ENCODE assay signal across 18 cellular contexts in genomic region chr1:232998138-232998537, GRCh38. TPM values are rescaled to one million over a fixed set of nuclear protein-coding genes. Genes with fewer than 3 reads are reported as not detected.
DNase-seq lines count a peak whose midpoint lies in the region; ATAC-seq, FAIRE-seq and TF ChIP-seq lines count a peak whose summit lies in the region.
"Had no signal": no experiment of that assay in that cellular context is flagged by ENCODE, and none has a peak within 500 bp of the region (broad histone marks: within the 10 kb centered on the region; RNA-seq: fewer than 3 reads in every experiment).

No MANE protein-coding gene starts in this region.

- H3K9me3 ChIP-seq in H1 (ENCODE audit: insufficient read depth in 2 of 2, low read depth in 1 of 2, low read length in 1 of 2) (peaks cover 14 to 19% of the 10 kb centered on the region in 2 experiments), trophoblast cell (ENCODE audit: insufficient read depth, low read depth, low read length) (peaks cover 11% of the 10 kb centered on the region), Caco-2 (peaks cover 11% of the 10 kb centered on the region; the same call in 1 of the 2 replicates)

- no peak overlapping the region for H2BK15ac ChIP-seq in H1 (ENCODE audit: low read length)

- H4K12ac ChIP-seq in trophoblast cell (ENCODE audit: low read depth, low read length) = no peak overlapping the region

- no peaks in the 10 kb centered on the region for H3K27me3 Mint-ChIP-seq in effector memory CD8-positive, alpha-beta T cell
- H3K27me3 Mint-ChIP-seq in Caco-2 (ENCODE audit: insufficient read depth, unreplicated experiment) = no peaks in the 10 kb centered on the region

- H2AK5ac ChIP-seq in H1 (ENCODE audit: low read depth, low read length) (no peak overlapping the region), trophoblast cell (ENCODE audit: low read length) (no peak overlapping the region)

- H3K9ac ChIP-seq in H1 (replicated peaks in 1 of 4; ENCODE audit: extremely low read depth in 1 of 4, low read depth in 3 of 4, low read length in 3 of 4) (no peak overlapping the region), trophoblast cell (ENCODE audit: low read length) (peak overlapping the region; percentile 57)
- H3K9ac ChIP-seq: BLaER1 treated with 17β-estradiol and CSF1 and Interleukin-3, amounts not matched to agents 10 nM and 100 nM had no signal

- no peak overlapping the region for H2AFZ ChIP-seq in H1 (ENCODE audit: low read length)
- H2AFZ ChIP-seq in trophoblast cell (ENCODE audit: insufficient read depth, low read length, poor library complexity) = no peak overlapping the region
- H2AFZ ChIP-seq: GM23338 had no signal

- H4K5ac ChIP-seq in H1 (ENCODE audit: insufficient read length, low read depth, low read length) = no peak overlapping the region

- no peaks in the 10 kb centered on the region for H3K4me1 Mint-ChIP-seq in effector memory CD8-positive, alpha-beta T cell (ENCODE audit: low read depth in 2 of 2)
- H3K4me1 Mint-ChIP-seq in Caco-2 (ENCODE audit: low read depth, unreplicated experiment) = peaks cover 14% of the 10 kb centered on the region
- H3K4me1 Mint-ChIP-seq: GM23338 had no signal

- H2BK120ac ChIP-seq in H1 (replicated peaks; ENCODE audit: low read depth, low read length) = no peak overlapping the region
- H2BK120ac ChIP-seq in trophoblast cell (ENCODE audit: insufficient read depth, low read length, poor library complexity) = no peak overlapping the region

- peaks cover 42% of the 10 kb centered on the region for H3K36me3 Mint-ChIP-seq in effector memory CD8-positive, alpha-beta T cell (ENCODE audit: insufficient read depth)
- peaks cover 15% of the 10 kb centered on the region for H3K36me3 Mint-ChIP-seq in Caco-2 (ENCODE audit: insufficient read depth, unreplicated experiment)

- H3K4ac ChIP-seq in H1 (replicated peaks; ENCODE audit: insufficient read length, low read depth, low read length) (no peak overlapping the region), trophoblast cell (ENCODE audit: low read depth, low read length) (no peak overlapping the region)

- no peak for TF ChIP-seq EP300 in H1 (IDR thresholded peaks at IDR 0.05; ENCODE audit: borderline replicate concordance in 1 of 2, low read depth in 2 of 2, low read length in 2 of 2)

- H3K4me2 ChIP-seq in H1 (ENCODE audit: insufficient read depth in 1 of 2, low read depth in 2 of 2, low read length in 2 of 2) = no peak overlapping the region
- H3K4me2 ChIP-seq in trophoblast cell (ENCODE audit: low read length) = no peak overlapping the region
- H3K4me2 ChIP-seq: BLaER1 treated with 17β-estradiol and CSF1 and Interleukin-3, amounts not matched to agents 10 nM and 100 nM; GM23338 had no signal

- H4K91ac ChIP-seq in H1 (replicated peaks; ENCODE audit: insufficient read length, low read length) = no peak overlapping the region
- H4K91ac ChIP-seq in trophoblast cell (ENCODE audit: low read depth, low read length) = no peak overlapping the region

- H4K20me1 ChIP-seq in H1 (replicated peaks in 1 of 2; ENCODE audit: control insufficient read depth in 1 of 2, insufficient read depth in 2 of 2, low read length in 2 of 2) = no peaks in the 10 kb centered on the region
- H4K20me1 ChIP-seq: BLaER1 treated with 17β-estradiol and CSF1 and Interleukin-3, amounts not matched to agents 10 nM and 100 nM had no signal

- WGBS in H1 (ENCODE audit: extremely low coverage in 1 of 2, insufficient coverage in 1 of 2, insufficient read length in 1 of 2, insufficient replicate concordance in 2 of 2, low coverage in 1 of 2, low lambda C conversion rate in 2 of 2, missing lambda C conversion rate in 1 of 2), 2 experiments = 95% methylated on average over 15 of the region's 15 CpGs; no CpG with 5 or more reads in 1 of the 2 experiments
- WGBS in trophoblast cell (ENCODE audit: extremely low coverage, insufficient coverage, insufficient read length) = no CpG with 5 or more reads among the region's 15 CpGs

- H3K4me3 ChIP-seq in H1 (ENCODE audit: extremely low read depth in 1 of 4, insufficient read depth in 2 of 4, low read depth in 3 of 4, low read length in 4 of 4) (no peak overlapping the region), trophoblast cell (ENCODE audit: low read depth, low read length) (no peak overlapping the region), Caco-2 (ENCODE audit: low read depth, low read length) (no peak overlapping the region)
- H3K4me3 ChIP-seq: BLaER1 treated with 17β-estradiol and CSF1 and Interleukin-3, amounts not matched to agents 10 nM and 100 nM; GM12878; GM23338 had no signal

- H3K23ac ChIP-seq in H1 (ENCODE audit: insufficient read length) = no peak overlapping the region
- H3K23ac ChIP-seq in trophoblast cell (ENCODE audit: low read length) = peak overlapping the region; percentile 46

- H3K27ac Mint-ChIP-seq in effector memory CD8-positive, alpha-beta T cell = no peak overlapping the region
- no peak overlapping the region for H3K27ac Mint-ChIP-seq in Caco-2 (ENCODE audit: unreplicated experiment)
- H3K27ac Mint-ChIP-seq: CD8-positive, alpha-beta T cell; GM23338 had no signal

- H3K27ac ChIP-seq in H1 (ENCODE audit: low read depth, low read length) (no peak overlapping the region), trophoblast cell (ENCODE audit: low read depth, low read length) (no peak overlapping the region)
- H3K27ac ChIP-seq: BLaER1 treated with 17β-estradiol and CSF1 and Interleukin-3, amounts not matched to agents 10 nM and 100 nM had no signal

- TF ChIP-seq POLR2A in H1 (IDR thresholded peaks at IDR 0.05; ENCODE audit: control extremely low read depth in 1 of 2, low read depth in 2 of 2, low read length in 2 of 2) = no peak

- no peaks in the 10 kb centered on the region; the same call in 1 of the 2 replicates for H3K79me1 ChIP-seq in H1 (ENCODE audit: low read depth, low read length)
- no peaks in the 10 kb centered on the region for H3K79me1 ChIP-seq in trophoblast cell (ENCODE audit: low read length)

- DNase-seq in activated CD8-positive, alpha-beta memory T cell treated with anti-CD3 and anti-CD28 coated beads, Interleukin-2, amount 50 U/mL, for 48 hours = peak; percentile 13
- no peak for DNase-seq in activated CD8-positive, alpha-beta memory T cell treated with anti-CD3 and anti-CD28 coated beads, Interleukin-2, amount 50 U/mL, for 4 hours
- DNase-seq in H1 (ENCODE audit: low read depth in 1 of 2, low spot score in 2 of 2) (no peak), trophoblast cell (no peak), Caco-2 (no peak), cortex of kidney (lab: John Stamatoyannopoulos, UW) (no peak)
- DNase-seq in effector memory CD8-positive, alpha-beta T cell = no peak
- DNase-seq: 8988T; CD8-positive, alpha-beta T cell; DMS 273 treated with DMSO at 0.1 percent for 48 hours; DMS53; DND-41; EL; H7 had no signal

- TF ChIP-seq RAD21 in H1 (IDR thresholded peaks at IDR 0.05 in 1 of 2, conservative IDR thresholded peaks at IDR 0.05 in 1 of 2; ENCODE audit: low read depth in 2 of 2, low read length in 2 of 2) = peak; percentile 2 to 11; a peak in 1 of 4 replicates

- H2BK5ac ChIP-seq in H1 (ENCODE audit: low read depth, low read length) = no peak overlapping the region
- no peak overlapping the region for H2BK5ac ChIP-seq in trophoblast cell (ENCODE audit: low read depth, low read length, poor library complexity)

- H3K56ac ChIP-seq in H1 (replicated peaks; ENCODE audit: insufficient read length, low read depth, low read length) = no peak overlapping the region

- no peak for FAIRE-seq in H1 (lab: Jason Lieb, UNC)
- FAIRE-seq: GM12878, HTR-8/SVneo had no signal

- H2BK20ac ChIP-seq in H1 (ENCODE audit: low read length) = no peak overlapping the region

- H3K79me2 ChIP-seq in H1 (ENCODE audit: control insufficient read depth in 1 of 2, insufficient read depth in 2 of 2, low read length in 2 of 2) (no peaks in the 10 kb centered on the region), trophoblast cell (ENCODE audit: control insufficient read depth, insufficient read depth, low read length, poor library complexity) (no peaks in the 10 kb centered on the region)

- H3K36me3 ChIP-seq in H1 (ENCODE audit: control insufficient read depth in 2 of 4, insufficient read depth in 4 of 4, low read length in 3 of 4) (peaks cover 7 to 69% (median 34%) of the 10 kb centered on the region in 4 experiments), trophoblast cell (ENCODE audit: control insufficient read depth in 1 of 2, insufficient read depth in 2 of 2, low read length in 2 of 2) (peaks cover 3% of the 10 kb centered on the region in 2 experiments), Caco-2 (ENCODE audit: control insufficient read depth, insufficient read depth, low read length) (no peaks in the 10 kb centered on the region; the same call in 1 of the 2 replicates)

- H4K8ac ChIP-seq in H1 (ENCODE audit: extremely low read depth, insufficient read depth, low read length) (no peak overlapping the region), trophoblast cell (ENCODE audit: low read depth, low read length) (no peak overlapping the region)

- H2BK12ac ChIP-seq in H1 (ENCODE audit: low read depth, low read length) (no peak overlapping the region), trophoblast cell (ENCODE audit: low read length) (no peak overlapping the region)

- POLR2A ChIA-PET in H1 (lab: Charles Lee; ENCODE audit: partially characterized antibody) (no interaction called here), Caco-2 (lab: Charles Lee) (no interaction called here)

- H3K27me3 ChIP-seq in H1 (replicated peaks in 1 of 4; ENCODE audit: control insufficient read depth in 3 of 4, extremely low read depth in 1 of 4, insufficient read depth in 3 of 4, low read length in 3 of 4) (no peaks in the 10 kb centered on the region), trophoblast cell (ENCODE audit: insufficient read depth, low read length) (no peaks in the 10 kb centered on the region), Caco-2 (replicated peaks; ENCODE audit: control insufficient read depth, insufficient read depth, low read length) (no peaks in the 10 kb centered on the region)
- H3K27me3 ChIP-seq: BLaER1 treated with 17β-estradiol and CSF1 and Interleukin-3, amounts not matched to agents 10 nM and 100 nM had no signal

- intact Hi-C loops in Caco-2 (cut with micrococcal nuclease; ENCODE audit: unreplicated experiment) = no loop called here

- BruUV-seq in Caco-2 (replicated peaks; lab: Mats Ljungman, UMichigan) = no TSS peak

- TF ChIP-seq CTCF in H1 (IDR thresholded peaks at IDR 0.05; ENCODE audit: control extremely low read depth in 1 of 3, insufficient read depth in 1 of 3, low read depth in 1 of 3, low read length in 3 of 3) = peak in 2 of 3 experiments; percentile 20 to 26; a peak in 2 of 4 replicates
- TF ChIP-seq CTCF in Caco-2 (IDR thresholded peaks at IDR 0.05; ENCODE audit: insufficient read depth in 1 of 2, low read depth in 1 of 2, low read length in 1 of 2, severe bottlenecking in 1 of 2, unreplicated experiment in 1 of 2) = no peak

- H3K23me2 ChIP-seq in H1 (ENCODE audit: low read depth, low read length) = no peaks in the 10 kb centered on the region

- ATAC-seq in effector memory CD8-positive, alpha-beta T cell (replicated peaks) = no peak
- ATAC-seq: CD8-positive, alpha-beta T cell; GM12878; GM23338 had no signal

- H3K4me1 ChIP-seq in H1 (replicated peaks in 1 of 4; ENCODE audit: control insufficient read depth in 3 of 4, insufficient read depth in 4 of 4, low read length in 3 of 4) (no peaks in the 10 kb centered on the region), trophoblast cell (ENCODE audit: control insufficient read depth in 1 of 2, insufficient read depth in 2 of 2, low read length in 2 of 2) (no peaks in the 10 kb centered on the region), Caco-2 (peaks cover 16% of the 10 kb centered on the region)
- H3K4me1 ChIP-seq: BLaER1 treated with 17β-estradiol and CSF1 and Interleukin-3, amounts not matched to agents 10 nM and 100 nM had no signal

- H3K14ac ChIP-seq in H1 (ENCODE audit: insufficient read length) (no peak overlapping the region), trophoblast cell (ENCODE audit: low read length) (no peak overlapping the region)

- H3K18ac ChIP-seq in H1 (ENCODE audit: extremely low read depth, low read length) (no peak overlapping the region), trophoblast cell (ENCODE audit: low read length) (no peak overlapping the region)

- no peak overlapping the region for H3K4me3 Mint-ChIP-seq in effector memory CD8-positive, alpha-beta T cell
- H3K4me3 Mint-ChIP-seq in Caco-2 (ENCODE audit: unreplicated experiment) = no peak overlapping the region
- H3K4me3 Mint-ChIP-seq: CD8-positive, alpha-beta T cell; GM23338 had no signal

- CTCF ChIA-PET in H1 (lab: Charles Lee; ENCODE audit: partially characterized antibody) = no interaction called here
- CTCF ChIA-PET in Caco-2 (lab: Charles Lee) = no interaction called here

- H3K9me3 Mint-ChIP-seq in effector memory CD8-positive, alpha-beta T cell = no peaks in the 10 kb centered on the region
- peaks cover 43% of the 10 kb centered on the region for H3K9me3 Mint-ChIP-seq in Caco-2 (ENCODE audit: unreplicated experiment)

RNA-seq across cellular contexts. Expression of gene NTPCR, which starts 47.7 kb away (rescaled TPM):
- 68.6 and 73.1 TPM in 2 replicates for total RNA-seq in H1 (2021; fragmentation: NEBNext Ultra II Directional; extraction: Animal tissue kit (Norgen Biotek cat#: 25700))
- polyA plus RNA-seq in H1 (2011; rRNA removed) = 17.3 and 22.6 TPM in 2 replicates
- polyA plus RNA-seq in H1 (2011; cell fraction: cytosol; rRNA removed) = 27.6 TPM
- polyA plus RNA-seq in H1 (2011; cell fraction: nucleus; rRNA removed) = 22.2 TPM
- 70.9 to 94.3 TPM (median 85.5 TPM) in 4 replicates for polyA plus RNA-seq in H1 (2012, experiment 1 of 2)
- polyA plus RNA-seq in H1 (2012, experiment 2 of 2) = 50.5 TPM
- 61.7 TPM for polyA plus RNA-seq in H1 (2013, experiment 1 of 2)
- 63.0 TPM for polyA plus RNA-seq in H1 (2013, experiment 2 of 2)
- polyA minus RNA-seq in H1 (2011; rRNA and poly(A)+ RNA removed) = 23.6 and 28.6 TPM in 2 replicates
- 24.2 TPM for polyA minus RNA-seq in H1 (2011; cell fraction: cytosol; rRNA and poly(A)+ RNA removed)
- 51.5 TPM for polyA minus RNA-seq in H1 (2011; cell fraction: nucleus; rRNA and poly(A)+ RNA removed)
- 28.8 and 32.4 TPM in 2 replicates for polyA plus RNA-seq in trophoblast cell (2013)
- 46.5 and 49.1 TPM in 2 replicates for total RNA-seq in Caco-2 (2022)

Comparison
In these comparisons a context has a peak if more than half of its experiments do, and no peak if none do; other contexts are left out.
1. CTCF ChIP-seq: peak in H1 (2 of 3); none in Caco-2 (0 of 2).